1 cellular context compared by ENCODE assay signal in the genomic region with DNA sequence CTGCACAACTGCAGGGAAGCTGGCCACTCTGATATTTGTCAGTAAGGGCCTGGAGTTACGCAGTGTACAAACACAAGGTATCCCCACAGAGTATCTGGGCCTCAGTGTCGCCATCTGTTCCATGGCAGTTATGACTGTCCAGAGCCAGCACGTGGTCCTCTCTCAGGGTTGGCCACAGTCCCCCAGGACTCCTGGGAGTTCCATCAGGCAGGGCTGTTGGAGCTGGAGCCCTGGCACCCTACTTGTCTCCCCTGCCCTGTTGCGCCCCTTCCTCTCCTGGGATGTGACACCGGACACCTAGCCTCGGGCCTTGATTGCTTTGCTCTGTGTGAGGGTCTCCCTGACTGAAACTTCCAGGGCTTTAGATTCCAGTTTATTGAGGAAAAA.
TF ChIP-seq lines count a peak whose summit lies in the region.

No MANE protein-coding gene starts in this region.

TF ChIP-seq in K562, 482 proteins besides CTCF, POLR2A, EP300 and RAD21 (continued from another document):
- TF ChIP-seq CCNT2 (IDR thresholded peaks at IDR 0.05; ENCODE audit: borderline replicate concordance, extremely low read depth, insufficient read length, low read depth, low read length) (no peak), SRSF1 (IDR thresholded peaks at IDR 0.05; ENCODE audit: low read depth, low read length) (no peak), FOSL1 (tag; conservative IDR thresholded peaks at IDR 0.05) (no peak), FOXK2 (conservative IDR thresholded peaks at IDR 0.05 in 1 of 2, IDR thresholded peaks at IDR 0.05 in 1 of 2; ENCODE audit: low read depth in 2 of 2) (no peak)
